8 cellular contexts compared by ENCODE assay signal in the genomic region with DNA sequence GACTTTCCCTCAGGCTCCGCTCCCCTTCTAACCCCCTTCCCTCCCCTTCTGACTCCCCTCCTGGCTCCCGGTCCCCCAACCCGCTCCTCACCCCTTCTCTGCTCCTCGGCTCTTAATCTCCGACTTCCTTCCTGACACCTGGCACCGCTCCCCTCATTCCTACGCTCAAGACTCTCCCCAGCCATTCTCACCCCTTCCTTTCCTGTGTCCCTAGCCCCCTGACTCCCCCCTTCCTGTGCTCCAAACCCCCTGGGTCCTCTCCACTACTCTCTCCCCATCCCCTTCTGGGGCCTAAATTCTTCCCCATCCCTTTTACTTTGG. TPM values are rescaled to one million over a fixed set of nuclear protein-coding genes. Genes with fewer than 3 reads are reported as not detected.
A peak's percentile ranks its signal among the peaks of the same experiment; 100 is the strongest.
DNase-seq lines count a peak whose midpoint lies in the region; ATAC-seq, FAIRE-seq and TF ChIP-seq lines count a peak whose summit lies in the region.

No MANE protein-coding gene starts in this region.

- H3K9me3 Mint-ChIP-seq in astrocyte (ENCODE audit: unreplicated experiment), result no peaks in the 10 kb centered on the region

- no peak for TF ChIP-seq CTCF in cardiac muscle cell (IDR thresholded peaks at IDR 0.05; ENCODE audit: low read depth, low read length)
- TF ChIP-seq CTCF in astrocyte (IDR thresholded peaks at IDR 0.05; ENCODE audit: insufficient read depth, low read depth, low read length), result no peak
- TF ChIP-seq CTCF in lower leg skin (IDR thresholded peaks at IDR 0.05), result no peak
- TF ChIP-seq CTCF in upper lobe of left lung (IDR thresholded peaks at IDR 0.05), result no peak

- peaks cover 20% of the 10 kb centered on the region for H3K36me3 ChIP-seq in cardiac muscle cell
- peaks cover 5% of the 10 kb centered on the region for H3K36me3 ChIP-seq in astrocyte (ENCODE audit: insufficient read depth, low read length)
- peaks cover 25 to 34% (median 30%) of the 10 kb centered on the region in 4 donors for H3K36me3 ChIP-seq in upper lobe of left lung

- H3K27me3 ChIP-seq in cardiac muscle cell (no peaks in the 10 kb centered on the region), astrocyte (ENCODE audit: insufficient read depth, low read length) (no peaks in the 10 kb centered on the region), upper lobe of left lung (no peaks in the 10 kb centered on the region)

- FAIRE-seq in astrocyte (lab: Jason Lieb, UNC), result no peak

- WGBS in lower leg skin, 2 donors, result 0 to 3% methylated on average over 7 of the region's 7 CpGs
- WGBS in upper lobe of left lung, 2 donors, result 1 to 5% methylated on average over 7 of the region's 7 CpGs

- H3K27ac Mint-ChIP-seq in astrocyte (ENCODE audit: unreplicated experiment), result peak overlapping the region; percentile 62

- H3K4me2 ChIP-seq in astrocyte (ENCODE audit: low read length), result peak overlapping the region; percentile 91

- H3K9me3 ChIP-seq in cardiac muscle cell (ENCODE audit: low read depth) (no peaks in the 10 kb centered on the region), astrocyte (ENCODE audit: insufficient read depth, low read depth, low read length) (no peaks in the 10 kb centered on the region), upper lobe of left lung (no peaks in the 10 kb centered on the region)

- peak overlapping the region; percentile 72 for H2AFZ ChIP-seq in astrocyte (ENCODE audit: low read depth, low read length)

- H4K20me1 ChIP-seq in astrocyte (ENCODE audit: insufficient read depth, low read length), result no peaks in the 10 kb centered on the region

- peak in 1 of 2 donors; percentile 18 for DNase-seq in cardiac muscle cell (ENCODE audit: low read depth in 1 of 2, low spot score in 1 of 2)
- no peak for DNase-seq in left ventricle myocardium superior
- DNase-seq in astrocyte (ENCODE audit: low read depth), result no peak
- no peak for DNase-seq in lower leg skin (ENCODE audit: low spot score in 2 of 2)
- no peak for DNase-seq in upper lobe of left lung
- DNase-seq in SW480 (ENCODE audit: low spot score), result no peak
- DNase-seq in activated CD4-positive, alpha-beta T cell treated with anti-CD3 and anti-CD28 coated beads for 1 hour, result no peak

- peak overlapping the region; percentile 91 for H3K4me3 Mint-ChIP-seq in astrocyte (ENCODE audit: unreplicated experiment)

- TF ChIP-seq POLR2A in lower leg skin (IDR thresholded peaks at IDR 0.05) (no peak), upper lobe of left lung (IDR thresholded peaks at IDR 0.05) (no peak)

- peaks cover 14% of the 10 kb centered on the region for H3K36me3 Mint-ChIP-seq in astrocyte (ENCODE audit: low read depth, unreplicated experiment)

- no peak for TF ChIP-seq EP300 in upper lobe of left lung (IDR thresholded peaks at IDR 0.05)

- intact Hi-C loops in left ventricle myocardium superior (cut with micrococcal nuclease) (no loop called here), lower leg skin (cut with DNase I; ENCODE audit: low total_unique reads) (no loop called here)

- H3K4me1 ChIP-seq in cardiac muscle cell (ENCODE audit: low read depth), result no peaks in the 10 kb centered on the region
- peaks cover 4% of the 10 kb centered on the region for H3K4me1 ChIP-seq in astrocyte (ENCODE audit: insufficient read depth, low read length)
- H3K4me1 ChIP-seq in upper lobe of left lung, result peaks cover 9 to 18% (median 16%) of the 10 kb centered on the region in 4 donors

- H3K9ac ChIP-seq in astrocyte (ENCODE audit: low read length), result peak overlapping the region; percentile 82

- H3K4me1 Mint-ChIP-seq in astrocyte (ENCODE audit: low read depth, unreplicated experiment), result no peaks in the 10 kb centered on the region

- no peak overlapping the region for H3K27ac ChIP-seq in cardiac muscle cell
- H3K27ac ChIP-seq in astrocyte (ENCODE audit: low read depth, low read length), result peak overlapping the region; percentile 49
- H3K27ac ChIP-seq in upper lobe of left lung, result peak overlapping the region; percentile 81 to 97 (median 94)

- no peaks in the 10 kb centered on the region for H3K27me3 Mint-ChIP-seq in astrocyte (ENCODE audit: low read depth, unreplicated experiment)

- H3K79me2 ChIP-seq in astrocyte (ENCODE audit: insufficient read depth, low read length), result peaks cover 17% of the 10 kb centered on the region

- ATAC-seq in left ventricle myocardium superior (no peak), upper lobe of left lung (ENCODE audit: low FRiP score in 2 of 2) (peak in 1 of 2 donors; percentile 9), GM19395 (IDR thresholded peaks at IDR 0.05; ENCODE audit: unreplicated experiment) (no peak)

- H3K4me3 ChIP-seq in cardiac muscle cell (peak overlapping the region; percentile 79), astrocyte (ENCODE audit: insufficient read depth, low read depth, low read length) (peak overlapping the region; percentile 58), lower leg skin (ENCODE audit: low read depth, poor library complexity, severe bottlenecking) (peak overlapping the region; percentile 56), upper lobe of left lung (peak overlapping the region; percentile 91 to 99 (median 95))

RNA-seq across cellular contexts. Expression of gene CLPP, which starts 0.7 kb away (rescaled TPM):
- total RNA-seq in cardiac muscle cell, result 98.0 and 141 TPM in 2 replicates
- 122 and 124 TPM in 2 replicates for polyA plus RNA-seq in cardiac muscle cell
- total RNA-seq in left ventricle myocardium superior, result 66.0 TPM
- 90.5 and 93.8 TPM in 2 replicates for total RNA-seq in astrocyte
- 10 to 100 TPM; 55.1 to 84.8 (median 74.1) TPM for total RNA-seq in lower leg skin
- 10 to 100 TPM; 46.1 to 93.2 (median 66.2) TPM for total RNA-seq in upper lobe of left lung

RNA-seq across cellular contexts. Expression of gene ALKBH7, which starts 10.6 kb away (rescaled TPM):
- 171 and 266 TPM in 2 replicates for total RNA-seq in cardiac muscle cell
- 126 and 153 TPM in 2 replicates for polyA plus RNA-seq in cardiac muscle cell
- 139 TPM for total RNA-seq in left ventricle myocardium superior
- 58.4 and 63.2 TPM in 2 replicates for total RNA-seq in astrocyte
- 10 to 100 TPM; 54.5 to 91.1 (median 77.4) TPM for total RNA-seq in lower leg skin
- total RNA-seq in upper lobe of left lung, result 100 to 1,000 TPM in 1 of 6 donors, 10 to 100 TPM in 5; 58.5 to 105 (median 77.0) TPM

RNA-seq across cellular contexts. Expression of gene PSPN, which starts 13.7 kb away (rescaled TPM):
- total RNA-seq in cardiac muscle cell (1.9 and 3.0 TPM in 2 replicates), left ventricle myocardium superior (1.2 TPM), astrocyte (2.8 and 3.0 TPM in 2 replicates), lower leg skin (under 1 TPM; 0.47 to 0.68 (median 0.62) TPM), upper lobe of left lung (1 to 10 TPM in 5 of 6 donors, under 1 TPM in 1; 1.00 to 2.6 (median 1.5) TPM)
- polyA plus RNA-seq in cardiac muscle cell, result 2.7 and 3.0 TPM in 2 replicates

RNA-seq across cellular contexts. Expression of gene ACER1, which starts 28.6 kb away (rescaled TPM):
- total RNA-seq in cardiac muscle cell (not detected in 2 replicates), left ventricle myocardium superior (not detected), astrocyte (not detected in 2 replicates), lower leg skin (100 to 1,000 TPM in 1 of 4 donors, 10 to 100 TPM in 3; 56.9 to 135 (median 86.2) TPM), upper lobe of left lung (not detected)
- polyA plus RNA-seq in cardiac muscle cell, result not detected in 2 replicates

RNA-seq across cellular contexts. Expression of gene GTF2F1, which starts 31.0 kb away (rescaled TPM):
- 81.3 and 96.7 TPM in 2 replicates for total RNA-seq in cardiac muscle cell
- 37.7 and 43.0 TPM in 2 replicates for polyA plus RNA-seq in cardiac muscle cell
- total RNA-seq in left ventricle myocardium superior, result 30.9 TPM
- total RNA-seq in astrocyte, result 92.3 and 95.4 TPM in 2 replicates
- total RNA-seq in lower leg skin, result 10 to 100 TPM; 33.2 to 59.5 (median 43.1) TPM
- 10 to 100 TPM; 40.3 to 76.6 (median 51.0) TPM for total RNA-seq in upper lobe of left lung
